In genomic region chr3:185822221-185822956, GRCh38 we compare ENCODE assay signal across 1 cellular context.
TF ChIP-seq lines count a peak whose summit lies in the region.

No MANE protein-coding gene starts in this region.

TF ChIP-seq in SK-N-SH, 30 proteins besides CTCF, POLR2A, EP300 and RAD21 (continued from another document):
- no peak for TF ChIP-seq ZBTB33 (IDR thresholded peaks at IDR 0.05; ENCODE audit: borderline replicate concordance, low read depth)
- no peak for TF ChIP-seq IRF3 (IDR thresholded peaks at IDR 0.05; ENCODE audit: low read depth, low read length)
- TF ChIP-seq TAF1 (IDR thresholded peaks at IDR 0.05; ENCODE audit: borderline replicate concordance, low read depth, low read length): no peak
- TF ChIP-seq YY1 (IDR thresholded peaks at IDR 0.05; ENCODE audit: low read depth): no peak
- no peak for TF ChIP-seq EZH2phosphoT487 (IDR thresholded peaks at IDR 0.05; ENCODE audit: borderline replicate concordance, low read depth)
- no peak for TF ChIP-seq SIN3A (IDR thresholded peaks at IDR 0.05; ENCODE audit: borderline replicate concordance, low read depth, low read length)
- TF ChIP-seq FOSL2 (IDR thresholded peaks at IDR 0.05; ENCODE audit: borderline replicate concordance, low read depth): peak; percentile 56; the same call in 1 of the 2 replicates
- no peak for TF ChIP-seq USF2 (IDR thresholded peaks at IDR 0.05; ENCODE audit: borderline replicate concordance, low read depth, low read length)
- peak; percentile 27; the same call in 1 of the 2 replicates for TF ChIP-seq PBX3 (IDR thresholded peaks at IDR 0.05)
- TF ChIP-seq POLR2AphosphoS5 (IDR thresholded peaks at IDR 0.05; ENCODE audit: low read depth, low read length): no peak
- TF ChIP-seq TCF12 (IDR thresholded peaks at IDR 0.05): peak; percentile 45; the same call in 1 of the 2 replicates
- peak; percentile 22; the same call in 1 of the 2 replicates for TF ChIP-seq MAX (IDR thresholded peaks at IDR 0.05; ENCODE audit: low read depth)
- no peak for TF ChIP-seq MXI1 (IDR thresholded peaks at IDR 0.05; ENCODE audit: low read depth, low read length)
- TF ChIP-seq MEF2A (IDR thresholded peaks at IDR 0.05; ENCODE audit: borderline replicate concordance, low read depth): no peak
- no peak for TF ChIP-seq FOXM1 (IDR thresholded peaks at IDR 0.05; ENCODE audit: low read depth)
- TF ChIP-seq RXRA (IDR thresholded peaks at IDR 0.05; ENCODE audit: borderline replicate concordance, low read depth): no peak
- no peak for TF ChIP-seq RCOR1 (IDR thresholded peaks at IDR 0.05; ENCODE audit: low read length)
- no peak for TF ChIP-seq FOXJ3 (CRISPR knock-in tag; IDR thresholded peaks at IDR 0.05)
- TF ChIP-seq TEAD4 (IDR thresholded peaks at IDR 0.05; ENCODE audit: borderline replicate concordance, insufficient read depth): no peak
- peak; percentile 60 for TF ChIP-seq JUND (IDR thresholded peaks at IDR 0.05)
- TF ChIP-seq CHD2 (IDR thresholded peaks at IDR 0.05; ENCODE audit: low read length, partially characterized antibody): no peak
- TF ChIP-seq GATA2 (CRISPR knock-in tag; IDR thresholded peaks at IDR 0.05): no peak
- no peak for TF ChIP-seq REST (IDR thresholded peaks at IDR 0.05; ENCODE audit: low read depth, low read length)
- TF ChIP-seq NFIC (IDR thresholded peaks at IDR 0.05; ENCODE audit: borderline replicate concordance): no peak
- TF ChIP-seq SMC3 (IDR thresholded peaks at IDR 0.05; ENCODE audit: low read depth, low read length): no peak
